10 cellular contexts compared by ENCODE assay signal in the genomic region with DNA sequence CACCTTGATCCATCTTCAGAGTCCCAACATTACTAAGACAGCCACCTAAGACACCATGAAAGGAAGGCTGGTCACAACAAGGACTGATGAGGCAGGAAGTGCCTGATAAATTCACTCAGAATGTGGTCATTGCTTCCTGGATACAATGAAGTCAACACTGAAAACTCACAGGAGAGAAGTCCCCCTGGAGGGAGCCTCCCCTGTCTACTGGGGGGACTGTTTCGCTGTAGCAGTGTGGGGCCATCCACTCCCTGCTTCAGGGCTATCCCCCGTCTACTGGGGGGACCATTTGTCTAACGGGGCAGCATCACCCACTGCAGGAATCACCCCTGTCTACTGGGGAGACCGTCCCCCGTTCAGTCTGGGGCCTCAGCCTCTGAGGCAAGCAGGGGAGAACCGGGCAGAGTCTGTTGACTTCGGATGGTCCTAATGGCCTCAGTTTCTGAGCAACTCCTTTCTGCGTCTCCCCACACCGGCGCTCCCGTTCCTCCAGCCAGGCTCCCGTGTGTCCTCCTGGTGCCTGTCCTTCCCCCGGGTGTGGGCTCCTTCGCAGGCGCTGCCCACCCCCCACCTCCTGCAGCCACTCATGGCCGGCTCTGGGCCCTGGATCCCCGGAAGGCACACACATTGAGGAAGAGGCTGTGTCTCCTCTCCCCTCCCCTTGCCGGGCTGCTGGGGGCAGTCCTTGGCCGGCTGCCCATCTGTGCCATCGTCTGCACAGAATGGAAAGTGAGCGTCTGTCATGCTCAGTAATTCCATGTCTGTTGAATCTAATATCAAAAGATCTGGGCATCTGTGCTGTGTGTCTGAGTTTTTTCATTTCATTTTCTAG. TPM values are rescaled to one million over a fixed set of nuclear protein-coding genes. Genes with fewer than 3 reads are reported as not detected.
DNase-seq lines count a peak whose midpoint lies in the region; ATAC-seq and TF ChIP-seq lines count a peak whose summit lies in the region.
"Had no signal": no experiment of that assay in that cellular context is flagged by ENCODE, and none has a peak within 500 bp of the region (broad histone marks: within the 10 kb centered on the region; RNA-seq: fewer than 3 reads in every experiment).

No MANE protein-coding gene starts in this region.

- H3K27me3 ChIP-seq in skeletal muscle satellite cell (ENCODE audit: control insufficient read depth, insufficient read depth, low read length) = no peaks in the 10 kb centered on the region

- no peaks in the 10 kb centered on the region for H3K36me3 Mint-ChIP-seq in chondrocyte (ENCODE audit: low read depth)

- ATAC-seq in HG02840 (IDR thresholded peaks at IDR 0.05; ENCODE audit: low FRiP score, unreplicated experiment) = no peak
- no peak for ATAC-seq in GM21576 (IDR thresholded peaks at IDR 0.05; ENCODE audit: unreplicated experiment)

- peak overlapping the region; percentile 14 for H3K9ac ChIP-seq in skeletal muscle satellite cell (ENCODE audit: low read depth, low read length)
- H3K9ac ChIP-seq: KMS-11 had no signal

- H3K27me3 Mint-ChIP-seq in chondrocyte (ENCODE audit: low read depth) = no peaks in the 10 kb centered on the region

- H3K9me3 ChIP-seq in skeletal muscle satellite cell (replicated peaks; ENCODE audit: low read length) = no peaks in the 10 kb centered on the region

- peaks cover 34% of the 10 kb centered on the region for H3K4me1 Mint-ChIP-seq in chondrocyte (ENCODE audit: low read depth)

- peak; percentile 19 for DNase-seq in activated CD4-positive, alpha-beta T cell treated with anti-CD3 and anti-CD28 coated beads, Interleukin-2, amount 50 U/mL, for 1 hour
- no peak for DNase-seq in activated CD4-positive, alpha-beta T cell treated with anti-CD3 and anti-CD28 coated beads, Interleukin-2, amount 50 U/mL, for 48 hours
- DNase-seq in NCI-H2171 (lab: John Stamatoyannopoulos, UW) (peak; percentile 63), chondrocyte (ENCODE audit: low spot score) (peak; percentile 75)
- no peak for DNase-seq in stimulated activated naive CD4-positive, alpha-beta T cell (lab: John Stamatoyannopoulos, UW)

- no peak overlapping the region for H3K4me3 Mint-ChIP-seq in chondrocyte (ENCODE audit: unreplicated experiment)

- peak overlapping the region; percentile 9 for H3K4me3 ChIP-seq in skeletal muscle satellite cell (ENCODE audit: low read length)
- H3K4me3 ChIP-seq: skin epidermis had no signal

- H3K27ac Mint-ChIP-seq in chondrocyte (ENCODE audit: unreplicated experiment) = peak overlapping the region; percentile 65

- H3K9me3 Mint-ChIP-seq in chondrocyte (ENCODE audit: low read depth) = no peaks in the 10 kb centered on the region

- peaks cover 3% of the 10 kb centered on the region for H3K36me3 ChIP-seq in skeletal muscle satellite cell (ENCODE audit: insufficient read depth, low read length)

- TF ChIP-seq CTCF in chondrocyte (IDR thresholded peaks at IDR 0.05) = no peak

- H3K4me1 ChIP-seq in skeletal muscle satellite cell (ENCODE audit: control insufficient read depth, insufficient read depth, low read length) = peaks cover 52% of the 10 kb centered on the region

- H3K4me2 ChIP-seq in skeletal muscle satellite cell (ENCODE audit: low read length) = peak overlapping the region; percentile 48
- H3K4me2 ChIP-seq: KMS-11 had no signal

RNA-seq across cellular contexts. Expression of gene DNAJB6, which starts 59.9 kb away (rescaled TPM):
- 98.2 to 112 TPM (median 108 TPM) in 3 replicates for total RNA-seq in chondrocyte
- 52.2 and 65.4 TPM in 2 replicates for total RNA-seq in skeletal muscle satellite cell (2012; rRNA removed)

Comparison
In these comparisons a context has a peak if more than half of its experiments do, and no peak if none do; other contexts are left out.
1. DNase-seq: peak in activated CD4-positive, alpha-beta T cell treated with anti-CD3 and anti-CD28 coated beads, Interleukin-2, amount 50 U/mL, for 1 hour (single experiment), NCI-H2171 (single experiment) and chondrocyte (single experiment); none in activated CD4-positive, alpha-beta T cell treated with anti-CD3 and anti-CD28 coated beads, Interleukin-2, amount 50 U/mL, for 48 hours (0 of 2) and stimulated activated naive CD4-positive, alpha-beta T cell (0 of 6).